In the genomic region with DNA sequence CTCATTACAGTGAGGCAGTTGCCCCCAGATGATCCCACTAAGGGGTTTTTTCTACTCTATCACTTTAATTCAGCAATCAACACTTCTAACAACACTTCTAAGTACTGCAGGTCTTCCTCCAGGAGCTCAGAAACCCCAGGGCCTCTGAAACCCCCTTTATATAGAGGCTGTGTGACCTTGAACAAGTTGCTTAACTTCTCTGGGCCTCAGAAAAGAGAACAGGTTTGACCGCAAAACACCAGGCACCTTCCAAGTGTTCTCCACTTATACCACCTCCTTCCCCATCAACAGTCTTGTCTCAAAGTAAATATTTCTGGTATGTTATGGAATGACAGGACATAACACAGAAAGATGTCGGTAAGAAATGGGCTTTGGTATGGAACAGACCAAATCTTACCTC, we compare ENCODE assay signal across 23 cellular contexts.
"Had no signal": no experiment of that assay in that cellular context is flagged by ENCODE, and none has a peak within 500 bp of the region (broad histone marks: within the 10 kb centered on the region; RNA-seq: fewer than 3 reads in every experiment).

No MANE protein-coding gene starts in this region.

- H3K27ac ChIP-seq: left lung, ovary, right lobe of liver, skin epidermis, suprapubic skin, thoracic aorta, tibial artery, uterus had no signal

- H3K9me3 ChIP-seq: left lung, mucosa of descending colon, ovary, right atrium auricular region, right lobe of liver, suprapubic skin, thoracic aorta, tibial artery, uterus had no signal

- H3K4me3 ChIP-seq: left lung, lung, mucosa of descending colon, ovary, right atrium auricular region, right lobe of liver, skin epidermis, suprapubic skin, thoracic aorta, tibial artery, uterus had no signal

- H3K4me1 ChIP-seq: left lung, right lobe of liver had no signal

- H3K36me3 ChIP-seq: left lung, ovary, right atrium auricular region, right lobe of liver, suprapubic skin, thoracic aorta, tibial artery, uterus had no signal

- H3K27ac Mint-ChIP-seq: immature natural killer cell; naive thymus-derived CD4-positive, alpha-beta T cell; natural killer cell treated with Interleukin-12 subunit alpha and Interleukin-12 subunit beta and Interleukin-15 and Interleukin-18, amount 100 ng/mL, for 72 hours; stimulated activated naive CD8-positive, alpha-beta T cell treated with anti-CD3 and anti-CD28 coated beads, Interleukin-15, Interleukin-2, amounts not matched to agents 100 ng/mL and 50 ng/mL, for 24 hours had no signal

- DNase-seq: immature natural killer cell; kidney; left colon; left lung; mucosa of descending colon; naive thymus-derived CD4-positive, alpha-beta T cell; ovary; right lobe of liver; stimulated activated CD4-positive, alpha-beta T cell treated with anti-CD3 and anti-CD28 coated beads, Interleukin-12 subunit alpha, Interleukin-12 subunit beta, amount 100 ng/mL, for 4 hours; stimulated activated CD4-positive, alpha-beta T cell treated with anti-CD3 and anti-CD28 coated beads, Interleukin-15, amount 100 ng/mL, for 24 hours; stimulated activated CD4-positive, alpha-beta T cell treated with anti-CD3 and anti-CD28 coated beads, Interleukin-2, amount 100 ng/mL, for 24 hours; stimulated activated CD4-positive, alpha-beta T cell treated with anti-CD3 and anti-CD28 coated beads, Interleukin-4, amount 100 ng/mL, for 1 hour; stimulated activated naive CD4-positive, alpha-beta T cell; tibial artery; uterus had no signal

- H3K4me1 Mint-ChIP-seq: immature natural killer cell; naive thymus-derived CD4-positive, alpha-beta T cell had no signal

- H3K4me3 Mint-ChIP-seq: immature natural killer cell; naive thymus-derived CD4-positive, alpha-beta T cell; natural killer cell treated with Interleukin-12 subunit alpha and Interleukin-12 subunit beta and Interleukin-15 and Interleukin-18, amount 100 ng/mL, for 72 hours; stimulated activated naive CD8-positive, alpha-beta T cell treated with anti-CD3 and anti-CD28 coated beads, Interleukin-15, Interleukin-2, amounts not matched to agents 100 ng/mL and 50 ng/mL, for 24 hours; type B pancreatic cell had no signal

- H3K27me3 ChIP-seq: ovary, right atrium auricular region, right lobe of liver, suprapubic skin, tibial artery, uterus had no signal

- H3K9me3 Mint-ChIP-seq: natural killer cell treated with Interleukin-12 subunit alpha and Interleukin-12 subunit beta and Interleukin-15 and Interleukin-18, amount 100 ng/mL, for 72 hours; stimulated activated naive CD8-positive, alpha-beta T cell treated with anti-CD3 and anti-CD28 coated beads, Interleukin-15, Interleukin-2, amounts not matched to agents 100 ng/mL and 50 ng/mL, for 24 hours had no signal

- ATAC-seq: naive thymus-derived CD4-positive, alpha-beta T cell; natural killer cell treated with Interleukin-12 subunit alpha and Interleukin-12 subunit beta and Interleukin-15 and Interleukin-18, amount 100 ng/mL, for 72 hours; right lobe of liver had no signal

- H3K36me3 Mint-ChIP-seq: immature natural killer cell; naive thymus-derived CD4-positive, alpha-beta T cell; natural killer cell treated with Interleukin-12 subunit alpha and Interleukin-12 subunit beta and Interleukin-15 and Interleukin-18, amount 100 ng/mL, for 72 hours; type B pancreatic cell had no signal
